8 cellular contexts compared by ENCODE assay signal in the genomic region with DNA sequence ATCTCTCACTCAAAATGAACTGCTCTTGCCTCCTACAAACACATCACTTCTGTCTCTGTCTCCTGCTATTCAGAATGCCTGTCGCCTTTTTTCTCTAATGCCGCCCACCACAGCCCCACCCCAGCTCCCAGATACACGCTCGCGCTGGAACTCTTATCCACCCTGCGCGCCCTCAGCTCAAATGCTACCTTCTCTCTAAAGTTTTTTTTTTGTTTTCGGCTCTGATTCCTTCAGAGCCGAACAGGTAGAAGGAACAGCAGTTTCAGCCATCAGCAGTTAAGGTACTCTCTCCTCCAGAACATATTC. TPM values are rescaled to one million over a fixed set of nuclear protein-coding genes. Genes with fewer than 3 reads are reported as not detected.
A peak's percentile ranks its signal among the peaks of the same experiment; 100 is the strongest.
DNase-seq lines count a peak whose midpoint lies in the region; ATAC-seq and TF ChIP-seq lines count a peak whose summit lies in the region.

No MANE protein-coding gene starts in this region.

- H3K27ac ChIP-seq in CD8-positive, alpha-beta memory T cell (ENCODE audit: low read depth, low read length) = peak overlapping the region; percentile 91
- peak overlapping the region; percentile 92 for H3K27ac ChIP-seq in lower lobe of right lung
- H3K27ac ChIP-seq in thoracic aorta = peak overlapping the region; percentile 85 to 86

- peaks cover 0 to 17% (median 0%) of the 10 kb centered on the region in 3 donors for H3K36me3 Mint-ChIP-seq in CD8-positive, alpha-beta memory T cell
- H3K36me3 Mint-ChIP-seq in MCF 10A (ENCODE audit: insufficient read depth, unreplicated experiment) = no peaks in the 10 kb centered on the region

- peak overlapping the region; percentile 87 to 95 (median 94) for H3K4me3 Mint-ChIP-seq in CD8-positive, alpha-beta memory T cell
- peak overlapping the region; percentile 98 for H3K4me3 Mint-ChIP-seq in MCF 10A (ENCODE audit: unreplicated experiment)

- TF ChIP-seq CTCF in MCF 10A (IDR thresholded peaks at IDR 0.05; ENCODE audit: unreplicated experiment) (no peak), lower lobe of right lung (IDR thresholded peaks at IDR 0.05) (no peak), thoracic aorta (IDR thresholded peaks at IDR 0.05) (no peak)

- DNase-seq in CD8-positive, alpha-beta memory T cell = peak in 3 of 5 donors; percentile 5 to 51 (median 14)
- DNase-seq in NCI-H2227 (lab: John Stamatoyannopoulos, UW; ENCODE audit: unreplicated experiment) (peak; percentile 69), MCF 10A (ENCODE audit: unreplicated experiment) (no peak), lower lobe of right lung (no peak), thoracic aorta (ENCODE audit: low spot score) (no peak), NCI-H526 (lab: John Stamatoyannopoulos, UW) (no peak)

- no peaks in the 10 kb centered on the region for H3K9me3 ChIP-seq in CD8-positive, alpha-beta memory T cell (ENCODE audit: low read length)
- H3K9me3 ChIP-seq in lower lobe of right lung (no peaks in the 10 kb centered on the region), thoracic aorta (no peaks in the 10 kb centered on the region)

- CTCF ChIA-PET in CD8-positive, alpha-beta memory T cell (lab: Charles Lee) = interaction anchor here (0.9 to 3.6 kb wide), 19 partner anchors 9 to 104 kb away, joined by 3 to 57 read pairs (median 4); no protein-coding TSS in a partner anchor
- CTCF ChIA-PET in MCF 10A (lab: Yijun Ruan, JAX) = interaction anchor here (0.5 to 2.2 kb wide), 13 partner anchors 8 to 218 kb away, joined by 3 to 14 read pairs (median 4); no protein-coding TSS in a partner anchor

- peak overlapping the region; percentile 88 for H3K4me3 ChIP-seq in CD8-positive, alpha-beta memory T cell (ENCODE audit: low read length)
- H3K4me3 ChIP-seq in lower lobe of right lung (peak overlapping the region; percentile 87), thoracic aorta (peak overlapping the region; percentile 77)

- H3K27ac Mint-ChIP-seq in CD8-positive, alpha-beta memory T cell = peak overlapping the region; percentile 90 to 99 (median 96)
- H3K27ac Mint-ChIP-seq in MCF 10A (ENCODE audit: low read depth, unreplicated experiment) = peak overlapping the region; percentile 96

- peak; percentile 3 to 16 for ATAC-seq in lower lobe of right lung
- no peak for ATAC-seq in thoracic aorta (ENCODE audit: insufficient number of reproducible peaks, low FRiP score, low read depth)
- no peak for ATAC-seq in HG03469 (IDR thresholded peaks at IDR 0.05; ENCODE audit: unreplicated experiment)
- ATAC-seq in GM21447 (IDR thresholded peaks at IDR 0.05; ENCODE audit: unreplicated experiment) = no peak

- intact Hi-C loops in MCF 10A (cut with micrococcal nuclease) = loop anchor here (2.0 kb wide), 1 partner anchor 66 kb away; no protein-coding TSS in a partner anchor
- intact Hi-C loops in lower lobe of right lung (cut with DNase I) = no loop called here

- no peaks in the 10 kb centered on the region for H3K27me3 ChIP-seq in CD8-positive, alpha-beta memory T cell (ENCODE audit: insufficient read depth, low read length, poor library complexity, severe bottlenecking)
- H3K27me3 ChIP-seq in lower lobe of right lung (ENCODE audit: low read depth) (no peaks in the 10 kb centered on the region), thoracic aorta (replicated peaks; ENCODE audit: insufficient read depth) (no peaks in the 10 kb centered on the region)

- POLR2A ChIA-PET in CD8-positive, alpha-beta memory T cell (lab: Charles Lee) = interaction anchor here (1.0 to 2.3 kb wide), 4 partner anchors 12 to 103 kb away, joined by 5 to 21 read pairs (median 10); no protein-coding TSS in a partner anchor
- POLR2A ChIA-PET in MCF 10A (lab: Yijun Ruan, JAX) = interaction anchor here (0.7 to 2.7 kb wide), 22 partner anchors 8 to 930 kb away, joined by 3 to 21 read pairs (median 5); a partner anchor contains a TSS

- H3K9me3 Mint-ChIP-seq in CD8-positive, alpha-beta memory T cell = no peaks in the 10 kb centered on the region
- no peaks in the 10 kb centered on the region for H3K9me3 Mint-ChIP-seq in MCF 10A (ENCODE audit: unreplicated experiment)

- H3K36me3 ChIP-seq in CD8-positive, alpha-beta memory T cell (ENCODE audit: insufficient read depth, low read length) = no peaks in the 10 kb centered on the region
- no peaks in the 10 kb centered on the region for H3K36me3 ChIP-seq in lower lobe of right lung
- no peaks in the 10 kb centered on the region for H3K36me3 ChIP-seq in thoracic aorta

- no peaks in the 10 kb centered on the region for H3K27me3 Mint-ChIP-seq in CD8-positive, alpha-beta memory T cell
- H3K27me3 Mint-ChIP-seq in MCF 10A (ENCODE audit: insufficient read depth, unreplicated experiment) = no peaks in the 10 kb centered on the region

- H3K4me1 Mint-ChIP-seq in CD8-positive, alpha-beta memory T cell = peaks cover 49 to 66% (median 61%) of the 10 kb centered on the region in 3 donors
- H3K4me1 Mint-ChIP-seq in MCF 10A (ENCODE audit: insufficient read depth, unreplicated experiment) = peaks cover 26% of the 10 kb centered on the region

- no TSS peak for BruUV-seq in MCF 10A (replicated peaks; lab: Mats Ljungman, UMichigan)

- peaks cover 37% of the 10 kb centered on the region for H3K4me1 ChIP-seq in CD8-positive, alpha-beta memory T cell (ENCODE audit: insufficient read depth, low read length)
- H3K4me1 ChIP-seq in lower lobe of right lung (peaks cover 37% of the 10 kb centered on the region), thoracic aorta (ENCODE audit: control insufficient read depth in 1 of 2, low read depth in 2 of 2) (peaks cover 22 to 47% of the 10 kb centered on the region in 2 donors)

RNA-seq across cellular contexts. Expression of a gene that starts 3.9 kb away (rescaled TPM):
- total RNA-seq in CD8-positive, alpha-beta memory T cell = 10 to 100 TPM; 72.6 to 75.9 TPM
- 14.5 TPM for polyA plus RNA-seq in CD8-positive, alpha-beta memory T cell
- total RNA-seq in MCF 10A (2022) = 18.5 and 23.3 TPM in 2 replicates
- 43.6 TPM for total RNA-seq in lower lobe of right lung
- 10 to 100 TPM; 29.8 to 61.2 TPM for total RNA-seq in thoracic aorta

Comparison
In these comparisons a context has a peak if more than half of its experiments do, and no peak if none do; other contexts are left out.
1. DNase-seq: peak in CD8-positive, alpha-beta memory T cell (3 of 5) and NCI-H2227 (single experiment); none in MCF 10A (single experiment), lower lobe of right lung (single experiment), thoracic aorta (single experiment) and NCI-H526 (0 of 2).
2. ATAC-seq: peak in lower lobe of right lung (2 of 2); none in thoracic aorta (single experiment), HG03469 (single experiment) and GM21447 (single experiment).
3. Peak in every context shown above with its lines, with median percentiles within 50 percentile points of each other: H3K27ac ChIP-seq and H3K4me3 ChIP-seq.